ENCODE assay signal across 8 cellular contexts in the genomic region with DNA sequence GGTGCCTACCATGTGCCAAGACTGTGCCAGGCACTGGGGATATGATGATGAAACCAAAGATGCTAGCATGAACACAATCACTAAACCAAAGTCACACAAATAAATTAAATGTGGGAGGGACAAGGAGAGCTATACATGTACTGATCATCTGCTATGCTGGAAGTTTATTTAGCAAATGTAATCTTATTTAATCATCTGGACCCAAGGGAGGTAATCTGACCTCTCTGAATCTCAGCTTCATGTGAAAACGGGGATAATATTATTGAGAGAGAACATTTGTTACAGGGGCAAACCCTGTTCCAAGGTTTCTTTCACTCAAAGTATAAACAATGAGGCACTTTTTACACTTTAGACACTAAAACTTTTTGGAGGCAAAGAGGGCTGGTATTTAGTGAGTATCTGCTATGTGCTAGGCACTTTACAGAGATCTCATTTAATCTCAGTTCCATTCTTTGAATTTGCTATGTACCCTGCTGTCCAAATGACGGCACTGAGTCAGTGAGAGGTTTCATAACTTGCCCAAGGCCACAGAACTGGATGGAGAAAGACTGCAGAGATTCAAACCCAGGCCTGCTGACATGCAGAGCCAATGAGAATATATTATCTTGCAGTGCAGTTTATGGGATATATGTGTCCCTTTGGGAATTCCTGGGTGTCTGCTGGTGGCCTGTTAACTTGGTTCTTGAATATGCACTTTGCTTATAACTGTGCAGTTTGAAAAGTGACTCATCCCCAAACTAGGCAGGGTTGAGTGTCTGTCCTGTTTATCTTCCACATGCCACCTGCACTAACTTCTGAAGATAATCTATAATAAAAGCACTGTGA. TPM values are rescaled to one million over a fixed set of nuclear protein-coding genes. Genes with fewer than 3 reads are reported as not detected.
A peak's percentile ranks its signal among the peaks of the same experiment; 100 is the strongest.
DNase-seq lines count a peak whose midpoint lies in the region; ATAC-seq and TF ChIP-seq lines count a peak whose summit lies in the region.

No MANE protein-coding gene starts in this region.

- H3K4me3 ChIP-seq in coronary artery (no peak overlapping the region), dorsolateral prefrontal cortex (no peak overlapping the region)

- in situ Hi-C loops in Caki2 (cut with HindIII; ENCODE audit: low pct_unique_long_range_greater_than_20kb, low sequenced_read_pairs): no loop called here

- no peaks in the 10 kb centered on the region for H3K27me3 ChIP-seq in dorsolateral prefrontal cortex

- no peak overlapping the region for H3K27ac ChIP-seq in coronary artery
- no peak overlapping the region for H3K27ac ChIP-seq in dorsolateral prefrontal cortex

- intact Hi-C loops in dorsolateral prefrontal cortex (cut with DNase I): loop anchor here (5.0 to 10.0 kb wide), 5 partner anchors 78 to 250 kb away; a partner anchor contains a TSS

- ATAC-seq in GM21619 (IDR thresholded peaks at IDR 0.05; ENCODE audit: unreplicated experiment) (peak; percentile 19), SK-N-SH treated with all-trans-retinoic acid at 6 μM for 48 hours (no peak)

- TF ChIP-seq CTCF in coronary artery (IDR thresholded peaks at IDR 0.05) (no peak), dorsolateral prefrontal cortex (IDR thresholded peaks at IDR 0.05 in 54 of 56, conservative IDR thresholded peaks at IDR 0.05 in 2 of 56; ENCODE audit: low read depth in 1 of 56, partially characterized antibody in 56 of 56) (no peak)

- DNase-seq in Caki2 (ENCODE audit: low read depth) (peak; percentile 64), kidney glomerular epithelial cell (lab: John Stamatoyannopoulos, UW) (peak; percentile 13), CD1c-positive myeloid dendritic cell (ENCODE audit: extremely low spot score) (no peak), coronary artery (ENCODE audit: low spot score) (no peak), dorsolateral prefrontal cortex (no peak), ecto neural progenitor cell (ENCODE audit: low spot score) (no peak)

TF ChIP-seq in SK-N-SH treated with all-trans-retinoic acid at 6 μM for 48 hours, 23 proteins besides CTCF, POLR2A, EP300 and RAD21:
- TF ChIP-seq ISL1 (CRISPR knock-in tag; IDR thresholded peaks at IDR 0.05): peak; percentile 56
- TF ChIP-seq, protein P1, sequence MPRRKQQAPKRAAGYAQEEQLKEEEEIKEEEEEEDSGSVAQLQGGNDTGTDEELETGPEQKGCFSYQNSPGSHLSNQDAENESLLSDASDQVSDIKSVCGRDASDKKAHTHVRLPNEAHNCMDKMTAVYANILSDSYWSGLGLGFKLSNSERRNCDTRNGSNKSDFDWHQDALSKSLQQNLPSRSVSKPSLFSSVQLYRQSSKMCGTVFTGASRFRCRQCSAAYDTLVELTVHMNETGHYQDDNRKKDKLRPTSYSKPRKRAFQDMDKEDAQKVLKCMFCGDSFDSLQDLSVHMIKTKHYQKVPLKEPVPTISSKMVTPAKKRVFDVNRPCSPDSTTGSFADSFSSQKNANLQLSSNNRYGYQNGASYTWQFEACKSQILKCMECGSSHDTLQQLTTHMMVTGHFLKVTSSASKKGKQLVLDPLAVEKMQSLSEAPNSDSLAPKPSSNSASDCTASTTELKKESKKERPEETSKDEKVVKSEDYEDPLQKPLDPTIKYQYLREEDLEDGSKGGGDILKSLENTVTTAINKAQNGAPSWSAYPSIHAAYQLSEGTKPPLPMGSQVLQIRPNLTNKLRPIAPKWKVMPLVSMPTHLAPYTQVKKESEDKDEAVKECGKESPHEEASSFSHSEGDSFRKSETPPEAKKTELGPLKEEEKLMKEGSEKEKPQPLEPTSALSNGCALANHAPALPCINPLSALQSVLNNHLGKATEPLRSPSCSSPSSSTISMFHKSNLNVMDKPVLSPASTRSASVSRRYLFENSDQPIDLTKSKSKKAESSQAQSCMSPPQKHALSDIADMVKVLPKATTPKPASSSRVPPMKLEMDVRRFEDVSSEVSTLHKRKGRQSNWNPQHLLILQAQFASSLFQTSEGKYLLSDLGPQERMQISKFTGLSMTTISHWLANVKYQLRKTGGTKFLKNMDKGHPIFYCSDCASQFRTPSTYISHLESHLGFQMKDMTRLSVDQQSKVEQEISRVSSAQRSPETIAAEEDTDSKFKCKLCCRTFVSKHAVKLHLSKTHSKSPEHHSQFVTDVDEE (CRISPR knock-in tag; IDR thresholded peaks at IDR 0.05): no peak
TF ChIP-seq in SK-N-SH treated with all-trans-retinoic acid at 6 μM for 48 hours: peak in this region for 1.

RNA-seq across cellular contexts. Expression of a gene that starts 3.3 kb away (rescaled TPM):
- 17.3 and 25.7 TPM in 2 replicates for total RNA-seq in Caki2 (2014; rRNA removed; shearing (Covaris generic); ENCODE audit: low replicate concordance)
- 10 to 100 TPM; 50.9 to 97.5 (median 69.8) TPM for total RNA-seq in dorsolateral prefrontal cortex

Comparison
In these comparisons a context has a peak if more than half of its experiments do, and no peak if none do; other contexts are left out.
1. DNase-seq: peak in Caki2 (single experiment) and kidney glomerular epithelial cell (single experiment); none in CD1c-positive myeloid dendritic cell (single experiment), coronary artery (single experiment), dorsolateral prefrontal cortex (0 of 10) and ecto neural progenitor cell (single experiment).